In genomic region chr15:52163321-52164190, GRCh38 we compare ENCODE assay signal across 11 cellular contexts. TPM values are rescaled to one million over a fixed set of nuclear protein-coding genes. Genes with fewer than 3 reads are reported as not detected.
A peak's percentile ranks its signal among the peaks of the same experiment; 100 is the strongest.
DNase-seq lines count a peak whose midpoint lies in the region; ATAC-seq, FAIRE-seq and TF ChIP-seq lines count a peak whose summit lies in the region.
"Had no signal": no experiment of that assay in that cellular context is flagged by ENCODE, and none has a peak within 500 bp of the region (broad histone marks: within the 10 kb centered on the region; RNA-seq: fewer than 3 reads in every experiment).

No MANE protein-coding gene starts in this region.

- DNase-seq in right atrium auricular region (ENCODE audit: low spot score) = peak; percentile 54
- DNase-seq in left cardiac atrium = no peak
- peak; percentile 60 for DNase-seq in RWPE2 (ENCODE audit: low spot score)
- DNase-seq in endodermal cell = peak; percentile 89
- peak; percentile 72 for DNase-seq in testis
- DNase-seq in HTR-8/SVneo (ENCODE audit: insufficient read length, low spot score) = no peak
- no peak for DNase-seq in left lung
- DNase-seq: activated CD4-positive, alpha-beta memory T cell treated with anti-CD3 and anti-CD28 coated beads, Interleukin-2, amount 10 ng/mL, durations not matched to agents 7 days and 5 days; dorsolateral prefrontal cortex; sigmoid colon had no signal

- no peaks in the 10 kb centered on the region for H3K27me3 ChIP-seq in right atrium auricular region
- H3K27me3 ChIP-seq in RWPE2 (ENCODE audit: insufficient read depth, poor library complexity, severe bottlenecking) = no peaks in the 10 kb centered on the region
- no peaks in the 10 kb centered on the region for H3K27me3 ChIP-seq in endodermal cell (ENCODE audit: control insufficient read depth, insufficient read depth, low read length, poor library complexity, severe bottlenecking)
- H3K27me3 ChIP-seq in testis = no peaks in the 10 kb centered on the region
- no peaks in the 10 kb centered on the region for H3K27me3 ChIP-seq in left lung
- H3K27me3 ChIP-seq: dorsolateral prefrontal cortex, sigmoid colon had no signal

- H3K9me3 ChIP-seq in right atrium auricular region (no peaks in the 10 kb centered on the region), RWPE2 (ENCODE audit: severe bottlenecking) (no peaks in the 10 kb centered on the region), endodermal cell (ENCODE audit: control insufficient read depth, low read length) (no peaks in the 10 kb centered on the region), testis (no peaks in the 10 kb centered on the region), left lung (no peaks in the 10 kb centered on the region)

- H3K4me3 Mint-ChIP-seq in endodermal cell = no peak overlapping the region
- H3K4me3 Mint-ChIP-seq: activated CD4-positive, alpha-beta memory T cell treated with anti-CD3 and anti-CD28 coated beads, Interleukin-2, amount 10 ng/mL, durations not matched to agents 7 days and 5 days had no signal

- H3K9ac ChIP-seq in endodermal cell (ENCODE audit: extremely low read depth, low read length, poor library complexity, severe bottlenecking) = no peak overlapping the region

- peaks cover 9% of the 10 kb centered on the region for H3K4me1 Mint-ChIP-seq in endodermal cell

- no peaks in the 10 kb centered on the region for H3K9me3 Mint-ChIP-seq in endodermal cell
- H3K9me3 Mint-ChIP-seq: activated CD4-positive, alpha-beta memory T cell treated with anti-CD3 and anti-CD28 coated beads, Interleukin-2, amount 10 ng/mL, durations not matched to agents 7 days and 5 days had no signal

- no peaks in the 10 kb centered on the region for H3K36me3 Mint-ChIP-seq in endodermal cell (ENCODE audit: low read depth)

- FAIRE-seq in HTR-8/SVneo (lab: Jason Lieb, UNC) = no peak

- intact Hi-C loops in left cardiac atrium (cut with DNase I) = no loop called here
- intact Hi-C loops in testis (cut with DNase I; ENCODE audit: low total_unique reads) = no loop called here
- intact Hi-C loops in left lung (cut with DNase I) = no loop called here

- H3K27me3 Mint-ChIP-seq in endodermal cell (ENCODE audit: insufficient read depth) = no peaks in the 10 kb centered on the region
- H3K27me3 Mint-ChIP-seq: activated CD4-positive, alpha-beta memory T cell treated with anti-CD3 and anti-CD28 coated beads, Interleukin-2, amount 10 ng/mL, durations not matched to agents 7 days and 5 days had no signal

- no peak overlapping the region for H3K27ac Mint-ChIP-seq in endodermal cell
- H3K27ac Mint-ChIP-seq: activated CD4-positive, alpha-beta memory T cell treated with anti-CD3 and anti-CD28 coated beads, Interleukin-2, amount 10 ng/mL, durations not matched to agents 7 days and 5 days had no signal

- TF ChIP-seq POLR2A in testis (IDR thresholded peaks at IDR 0.05) = no peak

- no peak for ATAC-seq in left cardiac atrium
- 0 out of 3 replicates have a peak, but pooled peaks have one; percentile 9 for ATAC-seq in RWPE2 (ENCODE audit: low read depth)
- no peak for ATAC-seq in HG03135 (IDR thresholded peaks at IDR 0.05; ENCODE audit: unreplicated experiment)
- ATAC-seq in left lung = no peak

- H3K27ac ChIP-seq in right atrium auricular region = no peak overlapping the region
- H3K27ac ChIP-seq in RWPE2 (ENCODE audit: poor library complexity, severe bottlenecking) = no peak overlapping the region
- H3K27ac ChIP-seq in endodermal cell (ENCODE audit: low read depth, low read length) = no peak overlapping the region
- H3K27ac ChIP-seq in testis = peak overlapping the region; percentile 70 to 78
- no peak overlapping the region for H3K27ac ChIP-seq in left lung
- H3K27ac ChIP-seq: sigmoid colon had no signal

- peaks cover 0 to 9% of the 10 kb centered on the region in 2 donors for H3K4me1 ChIP-seq in right atrium auricular region
- H3K4me1 ChIP-seq in RWPE2 (ENCODE audit: insufficient read depth, poor library complexity, severe bottlenecking) = no peaks in the 10 kb centered on the region
- H3K4me1 ChIP-seq in endodermal cell (ENCODE audit: control insufficient read depth, insufficient read depth, low read length) = no peaks in the 10 kb centered on the region
- H3K4me1 ChIP-seq in testis = peaks cover 11% of the 10 kb centered on the region
- H3K4me1 ChIP-seq in left lung = no peaks in the 10 kb centered on the region
- H3K4me1 ChIP-seq: sigmoid colon had no signal

- H3K36me3 ChIP-seq in right atrium auricular region = peaks cover 26% of the 10 kb centered on the region
- H3K36me3 ChIP-seq in RWPE2 (ENCODE audit: low read depth) = peaks cover 26% of the 10 kb centered on the region
- H3K36me3 ChIP-seq in endodermal cell (ENCODE audit: control insufficient read depth, insufficient read depth, low read length) = no peaks in the 10 kb centered on the region
- no peaks in the 10 kb centered on the region for H3K36me3 ChIP-seq in testis (ENCODE audit: low read depth, missing control alignments)
- peaks cover 0 to 9% of the 10 kb centered on the region in 2 donors for H3K36me3 ChIP-seq in left lung

- WGBS in endodermal cell (ENCODE audit: insufficient coverage in 1 of 2, insufficient read length in 1 of 2), 2 experiments = 92 to 96% methylated on average over 15 to 19 of the region's 19 CpGs
- WGBS in testis, 2 donors = 53 to 88% methylated on average over 7 to 18 of the region's 19 CpGs

- H3K4me3 ChIP-seq in right atrium auricular region (no peak overlapping the region), RWPE2 (ENCODE audit: severe bottlenecking) (no peak overlapping the region), endodermal cell (ENCODE audit: low read length) (no peak overlapping the region), testis (no peak overlapping the region), left lung (no peak overlapping the region)
- H3K4me3 ChIP-seq: dorsolateral prefrontal cortex, sigmoid colon had no signal

- TF ChIP-seq CTCF in right atrium auricular region (IDR thresholded peaks at IDR 0.05) (no peak), RWPE2 (IDR thresholded peaks at IDR 0.05; ENCODE audit: poor library complexity, severe bottlenecking) (peak; percentile 29), endodermal cell (conservative IDR thresholded peaks at IDR 0.05) (peak; percentile 83), testis (IDR thresholded peaks at IDR 0.05) (peak in 2 of 3 experiments; percentile 20 to 40), left lung (IDR thresholded peaks at IDR 0.05) (no peak)

RNA-seq across cellular contexts. Expression of gene GNB5, which starts 27.6 kb away (rescaled TPM):
- total RNA-seq in right atrium auricular region (10 to 100 TPM; 30.1 to 38.5 TPM), left cardiac atrium (10 to 100 TPM; 36.3 to 63.4 TPM), endodermal cell (10 to 100 TPM; 19.1 to 20.7 TPM), testis (10 to 100 TPM; 65.4 to 82.3 TPM), left lung (10 to 100 TPM; 13.9 to 18.9 TPM)
- polyA plus RNA-seq in endodermal cell (2013, experiment 1 of 2) = 18.2 TPM
- polyA plus RNA-seq in endodermal cell (2013, experiment 2 of 2) = 15.7 TPM
- 37.1 TPM for polyA plus RNA-seq in testis (ENCODE audit: insufficient read depth, low read depth, low replicate concordance)

RNA-seq across cellular contexts. Expression of gene BCL2L10, which starts 51.0 kb away (rescaled TPM):
- total RNA-seq in right atrium auricular region (under 1 TPM in 1 of 2 donors, not detected in 1; 0.37 TPM), left cardiac atrium (not detected), endodermal cell (1 to 10 TPM in 1 of 2 donors, not detected in 1; 1.5 TPM), testis (under 1 TPM; 0.37 to 0.39 TPM), left lung (under 1 TPM in 1 of 2 donors, not detected in 1; 0.20 TPM)
- polyA plus RNA-seq in endodermal cell (2013, experiment 1 of 2) = not detected
- polyA plus RNA-seq in endodermal cell (2013, experiment 2 of 2) = 0.29 TPM
- polyA plus RNA-seq in testis (ENCODE audit: insufficient read depth, low read depth, low replicate concordance) = not detected
- total RNA-seq: activated CD4-positive, alpha-beta memory T cell treated with anti-CD3 and anti-CD28 coated beads, Interleukin-2, amount 10 ng/mL, durations not matched to agents 7 days and 5 days had no signal

Comparison
In these comparisons a context has a peak if more than half of its experiments do, and no peak if none do; other contexts are left out.
1. DNase-seq: peak in right atrium auricular region (single experiment), RWPE2 (single experiment), endodermal cell (single experiment) and testis (single experiment); none in left cardiac atrium (single experiment), HTR-8/SVneo (single experiment) and left lung (0 of 2).
2. H3K27ac ChIP-seq: peak in testis (2 of 2); none in right atrium auricular region (0 of 2), RWPE2 (single experiment), endodermal cell (single experiment) and left lung (0 of 2).
3. CTCF ChIP-seq: peak in RWPE2 (single experiment), endodermal cell (single experiment) and testis (2 of 3); none in right atrium auricular region (0 of 2) and left lung (0 of 2).